3 cellular contexts compared by ENCODE assay signal in genomic region chr1:6774381-6774780, GRCh38.
"Had no signal": no experiment of that assay in that cellular context is flagged by ENCODE, and none has a peak within 500 bp of the region (broad histone marks: within the 10 kb centered on the region; RNA-seq: fewer than 3 reads in every experiment).

No MANE protein-coding gene starts in this region.

- DNase-seq: GDM1, GF-D8 had no signal

- ATAC-seq: GM12878 had no signal

- H3K4me3 ChIP-seq: GM12878 had no signal
